ENCODE assay signal across 29 cellular contexts in the genomic region with DNA sequence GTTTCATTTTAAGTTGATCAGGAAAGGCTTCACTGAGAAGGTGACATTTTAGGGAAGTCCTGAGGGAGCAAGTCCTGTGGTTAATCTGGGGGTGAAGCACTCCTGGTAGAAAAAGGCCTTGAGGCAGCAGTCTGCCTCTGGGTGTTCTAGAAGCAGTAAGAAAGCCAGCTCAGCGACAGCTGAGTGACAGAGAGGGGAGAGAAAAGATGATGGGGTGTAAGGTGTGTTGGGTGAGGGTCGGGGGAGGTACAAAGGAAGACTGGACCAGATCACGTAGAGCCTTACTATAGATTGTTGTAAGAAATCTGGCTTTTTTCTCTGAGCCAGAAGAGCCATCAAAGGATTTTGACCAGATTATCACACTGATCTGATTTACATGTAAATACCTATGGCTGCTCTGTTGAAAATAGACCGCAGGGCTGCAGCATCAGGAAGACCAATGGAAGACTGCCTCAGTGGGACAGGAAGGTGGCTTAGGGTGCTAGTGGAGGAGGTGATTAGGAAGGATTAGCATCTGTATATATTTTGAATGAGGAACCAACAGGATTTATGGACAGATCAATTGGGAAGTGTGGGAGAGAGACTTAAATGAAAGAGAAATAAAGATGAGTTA.
"Had no signal": no experiment of that assay in that cellular context is flagged by ENCODE, and none has a peak within 500 bp of the region (broad histone marks: within the 10 kb centered on the region; RNA-seq: fewer than 3 reads in every experiment).

No MANE protein-coding gene starts in this region.

- ATAC-seq: activated CD8-positive, alpha-beta T cell treated with anti-CD3 and anti-CD28 coated beads for 36 hours; body of pancreas; left cardiac atrium; left ventricle myocardium superior; mucosa of descending colon; natural killer cell treated with Interleukin-12 subunit alpha and Interleukin-12 subunit beta and Interleukin-15 and Interleukin-18, amount 100 ng/mL, for 72 hours; stimulated activated memory B cell treated with anti-CD40 and anti-IgM and Interleukin-4, amounts not matched to agents 10 μg/mL and 1 μg/mL and 100 μg/mL, for 72 hours had no signal

- H3K4me1 Mint-ChIP-seq: activated naive CD8-positive, alpha-beta T cell treated with anti-CD3 and anti-CD28 coated beads for 36 hours; stimulated activated memory B cell treated with anti-CD40 and anti-IgM and Interleukin-4, amounts not matched to agents 10 μg/mL and 1 μg/mL and 100 μg/mL, for 72 hours had no signal

- DNase-seq: activated CD4-positive, alpha-beta T cell treated with anti-CD3 and anti-CD28 coated beads, Interleukin-2, amount 10 ng/mL, durations not matched to agents 24 days and 14 days; activated CD8-positive, alpha-beta T cell treated with anti-CD3 and anti-CD28 coated beads for 36 hours; activated naive CD4-positive, alpha-beta T cell; activated naive CD8-positive, alpha-beta T cell treated with anti-CD3 and anti-CD28 coated beads for 36 hours; activated T-cell treated with anti-CD3 and anti-CD28 coated beads, Interleukin-2, amount 50 U/mL, for 48 hours; adrenal gland; aorta; body of pancreas; cerebellar nuclear complex; colonic mucosa; effector CD8-positive, alpha-beta T cell; glutamatergic neuron; left cardiac atrium; left ventricle myocardium superior; mucosa of descending colon; nucleus accumbens; stimulated activated CD4-positive, alpha-beta T cell treated with anti-CD3 and anti-CD28 coated beads, Interleukin-1b, Interleukin-23, amount 100 ng/mL, for 48 hours; stimulated activated CD4-positive, alpha-beta T cell treated with anti-CD3 and anti-CD28 coated beads, Interleukin-4, amount 100 ng/mL, for 4 hours; stimulated activated CD8-positive, alpha-beta memory T cell treated with anti-CD3 and anti-CD28 coated beads, Interleukin-4, amount 100 ng/mL, for 48 hours; T-helper 2 cell; tibial artery had no signal

- H3K9ac ChIP-seq: parathyroid adenoma had no signal

- H3K9me3 Mint-ChIP-seq: activated CD4-positive, alpha-beta T cell treated with anti-CD3 and anti-CD28 coated beads, Interleukin-2, amount 10 ng/mL, durations not matched to agents 24 days and 14 days; activated CD8-positive, alpha-beta T cell treated with anti-CD3 and anti-CD28 coated beads for 36 hours; activated naive CD8-positive, alpha-beta T cell treated with anti-CD3 and anti-CD28 coated beads for 36 hours; natural killer cell treated with Interleukin-12 subunit alpha and Interleukin-12 subunit beta and Interleukin-15 and Interleukin-18, amount 100 ng/mL, for 72 hours; stimulated activated memory B cell treated with anti-CD40 and anti-IgM and Interleukin-4, amounts not matched to agents 10 μg/mL and 1 μg/mL and 100 μg/mL, for 72 hours had no signal

- H3K4me3 ChIP-seq: adrenal gland, body of pancreas, cardiac muscle cell, colonic mucosa, mucosa of descending colon, right atrium auricular region, smooth muscle cell, suprapubic skin, tibial artery had no signal

- H3K27ac Mint-ChIP-seq: activated CD4-positive, alpha-beta T cell treated with anti-CD3 and anti-CD28 coated beads, Interleukin-2, amount 10 ng/mL, durations not matched to agents 24 days and 14 days; activated CD8-positive, alpha-beta T cell treated with anti-CD3 and anti-CD28 coated beads for 36 hours; activated naive CD8-positive, alpha-beta T cell treated with anti-CD3 and anti-CD28 coated beads for 36 hours; stimulated activated memory B cell treated with anti-CD40 and anti-IgM and Interleukin-4, amounts not matched to agents 10 μg/mL and 1 μg/mL and 100 μg/mL, for 72 hours had no signal

- H3K36me3 Mint-ChIP-seq: activated naive CD8-positive, alpha-beta T cell treated with anti-CD3 and anti-CD28 coated beads for 36 hours; natural killer cell treated with Interleukin-12 subunit alpha and Interleukin-12 subunit beta and Interleukin-15 and Interleukin-18, amount 100 ng/mL, for 72 hours; stimulated activated memory B cell treated with anti-CD40 and anti-IgM and Interleukin-4, amounts not matched to agents 10 μg/mL and 1 μg/mL and 100 μg/mL, for 72 hours had no signal

- H3K36me3 ChIP-seq: adrenal gland, cardiac muscle cell, colonic mucosa, right atrium auricular region, suprapubic skin, tibial artery had no signal

- H3K27ac ChIP-seq: adrenal gland, body of pancreas, cardiac muscle cell, colonic mucosa, epithelial cell of prostate, parathyroid adenoma, right atrium auricular region, suprapubic skin, tibial artery had no signal

- H3K9me3 ChIP-seq: adrenal gland, body of pancreas, colonic mucosa, mucosa of descending colon, right atrium auricular region, suprapubic skin, tibial artery had no signal

- H3K27me3 ChIP-seq: adrenal gland, body of pancreas, cardiac muscle cell, colonic mucosa, right atrium auricular region, suprapubic skin, tibial artery had no signal

- H3K4me1 ChIP-seq: adrenal gland, body of pancreas, colonic mucosa, parathyroid adenoma, right atrium auricular region, suprapubic skin, tibial artery had no signal

- H3K27me3 Mint-ChIP-seq: activated CD4-positive, alpha-beta T cell treated with anti-CD3 and anti-CD28 coated beads, Interleukin-2, amount 10 ng/mL, durations not matched to agents 24 days and 14 days; activated CD8-positive, alpha-beta T cell treated with anti-CD3 and anti-CD28 coated beads for 36 hours; natural killer cell treated with Interleukin-12 subunit alpha and Interleukin-12 subunit beta and Interleukin-15 and Interleukin-18, amount 100 ng/mL, for 72 hours; stimulated activated memory B cell treated with anti-CD40 and anti-IgM and Interleukin-4, amounts not matched to agents 10 μg/mL and 1 μg/mL and 100 μg/mL, for 72 hours had no signal

- H3K4me3 Mint-ChIP-seq: activated CD4-positive, alpha-beta T cell treated with anti-CD3 and anti-CD28 coated beads, Interleukin-2, amount 10 ng/mL, durations not matched to agents 24 days and 14 days; activated CD8-positive, alpha-beta T cell treated with anti-CD3 and anti-CD28 coated beads for 36 hours; activated naive CD8-positive, alpha-beta T cell treated with anti-CD3 and anti-CD28 coated beads for 36 hours; natural killer cell treated with Interleukin-12 subunit alpha and Interleukin-12 subunit beta and Interleukin-15 and Interleukin-18, amount 100 ng/mL, for 72 hours; stimulated activated memory B cell treated with anti-CD40 and anti-IgM and Interleukin-4, amounts not matched to agents 10 μg/mL and 1 μg/mL and 100 μg/mL, for 72 hours had no signal
